In the genomic region with DNA sequence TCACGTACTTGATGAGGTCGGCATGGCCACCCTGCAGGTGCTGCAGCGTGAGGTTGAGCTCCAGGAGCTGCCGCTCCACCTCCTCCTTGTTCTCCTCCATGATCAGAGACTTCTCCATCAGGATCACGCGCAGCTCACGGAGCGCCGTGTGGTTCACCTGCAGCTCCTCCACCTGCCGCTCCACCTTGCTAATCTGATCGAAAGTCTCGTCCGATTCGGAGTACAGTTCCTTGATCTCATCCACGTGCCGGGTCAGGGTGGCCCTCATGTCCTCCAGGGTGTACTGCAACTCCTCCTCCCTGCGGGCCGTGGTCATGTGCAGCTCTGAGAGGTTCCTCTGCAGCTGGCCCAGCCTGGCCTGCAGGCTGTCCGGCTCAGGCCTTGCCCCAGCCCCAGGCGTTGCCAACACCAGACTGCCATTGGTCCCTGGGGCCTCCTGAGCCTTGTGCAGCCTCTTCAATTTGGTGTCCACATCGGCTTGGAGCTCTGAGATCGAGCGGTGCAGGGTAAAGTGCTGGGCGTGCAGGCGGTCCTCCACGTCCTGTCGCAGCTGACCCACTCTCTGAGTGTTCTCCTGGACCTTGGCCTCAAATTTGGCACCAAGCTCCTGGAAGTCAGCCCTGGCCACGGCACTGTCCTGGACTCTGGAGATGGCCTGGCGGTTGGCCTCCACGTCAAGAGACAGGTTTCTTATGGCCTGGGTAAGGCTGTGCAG, we compare ENCODE assay signal across 17 cellular contexts. TPM values are rescaled to one million over a fixed set of nuclear protein-coding genes. Genes with fewer than 3 reads are reported as not detected.
A peak's percentile ranks its signal among the peaks of the same experiment; 100 is the strongest.
DNase-seq lines count a peak whose midpoint lies in the region; ATAC-seq and TF ChIP-seq lines count a peak whose summit lies in the region.
"Had no signal": no experiment of that assay in that cellular context is flagged by ENCODE, and none has a peak within 500 bp of the region (broad histone marks: within the 10 kb centered on the region; RNA-seq: fewer than 3 reads in every experiment).

No MANE protein-coding gene starts in this region.

- peaks cover 5% of the 10 kb centered on the region for H3K4me1 Mint-ChIP-seq in chondrocyte (ENCODE audit: low read depth)
- H3K4me1 Mint-ChIP-seq in activated T-helper 2 cell treated with anti-CD3 and anti-CD28 coated beads, Interferon-gamma antibody, Interleukin-2, Interleukin-4, amounts not matched to agents 10 μg/mL and 5 μg/mL and 100 μg/mL, durations not matched to agents 14 hours and 24 hours and 36 hours (ENCODE audit: low read depth) = peaks cover 2% of the 10 kb centered on the region

- no peaks in the 10 kb centered on the region for H3K36me3 ChIP-seq in right lobe of liver
- peaks cover 0 to 5% (median 1%) of the 10 kb centered on the region in 4 donors for H3K36me3 ChIP-seq in stomach

- no peaks in the 10 kb centered on the region for H3K9me3 Mint-ChIP-seq in chondrocyte (ENCODE audit: low read depth)
- no peaks in the 10 kb centered on the region for H3K9me3 Mint-ChIP-seq in activated T-helper 2 cell treated with anti-CD3 and anti-CD28 coated beads, Interferon-gamma antibody, Interleukin-2, Interleukin-4, amounts not matched to agents 10 μg/mL and 5 μg/mL and 100 μg/mL, durations not matched to agents 14 hours and 24 hours and 36 hours

- peak; percentile 69 to 82 (median 80) for ATAC-seq in right lobe of liver
- ATAC-seq: Panc1 had no signal

- no peaks in the 10 kb centered on the region for H3K36me3 Mint-ChIP-seq in chondrocyte (ENCODE audit: low read depth)
- no peaks in the 10 kb centered on the region for H3K36me3 Mint-ChIP-seq in activated T-helper 2 cell treated with anti-CD3 and anti-CD28 coated beads, Interferon-gamma antibody, Interleukin-2, Interleukin-4, amounts not matched to agents 10 μg/mL and 5 μg/mL and 100 μg/mL, durations not matched to agents 14 hours and 24 hours and 36 hours (ENCODE audit: low read depth)

- TF ChIP-seq POLR2A in right lobe of liver (IDR thresholded peaks at IDR 0.05) (no peak), stomach (IDR thresholded peaks at IDR 0.05) (no peak)

- H3K4me3 ChIP-seq in right lobe of liver (peak overlapping the region in 1 of 3 donors; percentile 9), stomach (no peak overlapping the region)

- no peak for TF ChIP-seq CTCF in chondrocyte (IDR thresholded peaks at IDR 0.05)
- no peak for TF ChIP-seq CTCF in right lobe of liver (IDR thresholded peaks at IDR 0.05)
- no peak for TF ChIP-seq CTCF in stomach (IDR thresholded peaks at IDR 0.05)
- no peak for TF ChIP-seq CTCF in GM13976 (IDR thresholded peaks at IDR 0.05; ENCODE audit: borderline replicate concordance, control extremely low read depth, extremely low read depth, insufficient read depth, missing control alignments)

- in situ Hi-C loops in GM13976 (cut with MboI; ENCODE audit: low sequenced_read_pairs, unreplicated experiment) = no loop called here

- intact Hi-C loops in right lobe of liver (cut with DNase I) = no loop called here
- intact Hi-C loops in stomach (cut with DNase I; ENCODE audit: low total_unique reads) = no loop called here
- intact Hi-C loops in activated T-helper 2 cell treated with anti-CD3 and anti-CD28 coated beads, Interferon-gamma antibody, Interleukin-2, Interleukin-4, amounts not matched to agents 10 μg/mL and 5 μg/mL and 100 μg/mL, durations not matched to agents 14 hours and 24 hours and 36 hours (cut with micrococcal nuclease) = no loop called here

- peak; percentile 47 for DNase-seq in activated CD8-positive, alpha-beta memory T cell treated with anti-CD3 and anti-CD28 coated beads for 24 hours
- DNase-seq in activated CD8-positive, alpha-beta memory T cell treated with anti-CD3 and anti-CD28 coated beads, Interleukin-2, amount 50 U/mL, for 4 hours = no peak
- peak; percentile 80 for DNase-seq in chondrocyte (ENCODE audit: low spot score)
- DNase-seq in right lobe of liver = peak; percentile 76 to 93 (median 88)
- DNase-seq in stomach = peak; percentile 24
- no peak for DNase-seq in epidermal melanocyte (ENCODE audit: insufficient read length, low spot score)
- DNase-seq in activated T-helper 2 cell treated with anti-CD3 and anti-CD28 coated beads, Interferon-gamma antibody, Interleukin-2, Interleukin-4, amounts not matched to agents 10 μg/mL and 5 μg/mL and 100 μg/mL, durations not matched to agents 14 hours and 24 hours and 36 hours (ENCODE audit: low spot score) = no peak
- DNase-seq in GM13976 (ENCODE audit: low spot score) = no peak
- DNase-seq: C1 segment of cervical spinal cord, Karpas-422, MM.1S, NCI-H1105 treated with DMSO at 0.1 percent for 48 hours, NCI-H187, NCI-H82 had no signal

- no peaks in the 10 kb centered on the region for H3K27me3 ChIP-seq in right lobe of liver
- peaks cover 0 to 10% (median 0%) of the 10 kb centered on the region in 3 donors for H3K27me3 ChIP-seq in stomach

- H3K9me3 ChIP-seq in right lobe of liver (no peaks in the 10 kb centered on the region), stomach (no peaks in the 10 kb centered on the region)

- no peak for TF ChIP-seq EP300 in stomach (IDR thresholded peaks at IDR 0.05)

- peaks cover 7% of the 10 kb centered on the region for H3K27me3 Mint-ChIP-seq in chondrocyte (ENCODE audit: low read depth)
- H3K27me3 Mint-ChIP-seq in activated T-helper 2 cell treated with anti-CD3 and anti-CD28 coated beads, Interferon-gamma antibody, Interleukin-2, Interleukin-4, amounts not matched to agents 10 μg/mL and 5 μg/mL and 100 μg/mL, durations not matched to agents 14 hours and 24 hours and 36 hours (ENCODE audit: low read depth) = peaks cover 10% of the 10 kb centered on the region

- H3K27ac ChIP-seq in right lobe of liver (peak overlapping the region in 1 of 3 donors; percentile 26), stomach (no peak overlapping the region)

- peaks cover 0 to 25% (median 9%) of the 10 kb centered on the region in 4 donors for H3K4me1 ChIP-seq in right lobe of liver
- peaks cover 11 to 47% (median 31%) of the 10 kb centered on the region in 4 donors for H3K4me1 ChIP-seq in stomach

- H3K4me3 Mint-ChIP-seq in chondrocyte (ENCODE audit: unreplicated experiment) = no peak overlapping the region
- no peak overlapping the region for H3K4me3 Mint-ChIP-seq in activated T-helper 2 cell treated with anti-CD3 and anti-CD28 coated beads, Interferon-gamma antibody, Interleukin-2, Interleukin-4, amounts not matched to agents 10 μg/mL and 5 μg/mL and 100 μg/mL, durations not matched to agents 14 hours and 24 hours and 36 hours (ENCODE audit: low read depth)

- 71% methylated on average over 5 of the region's 30 CpGs for WGBS in right lobe of liver (ENCODE audit: insufficient coverage, low coverage, low lambda C conversion rate, missing lambda C conversion rate)
- WGBS in stomach, 5 donors = 93 to 97% (median 94%) methylated on average over 18 to 30 of the region's 30 CpGs

- no peak overlapping the region for H3K27ac Mint-ChIP-seq in chondrocyte (ENCODE audit: unreplicated experiment)
- H3K27ac Mint-ChIP-seq in activated T-helper 2 cell treated with anti-CD3 and anti-CD28 coated beads, Interferon-gamma antibody, Interleukin-2, Interleukin-4, amounts not matched to agents 10 μg/mL and 5 μg/mL and 100 μg/mL, durations not matched to agents 14 hours and 24 hours and 36 hours = no peak overlapping the region

RNA-seq across cellular contexts. Expression of gene MMRN2, which starts 13.9 kb away (rescaled TPM):
- total RNA-seq in chondrocyte (0.31 to 0.92 TPM (median 0.40 TPM) in 3 replicates), right lobe of liver (10 to 100 TPM in 3 of 6 experiments, 1 to 10 TPM in 3; 6.2 to 11.8 (median 9.1) TPM), stomach (10 to 100 TPM in 3 of 5 donors, 1 to 10 TPM in 2; 1.8 to 40.0 (median 12.9) TPM)
- 1 to 10 TPM in 2 of 3 donors, under 1 TPM in 1; 1.00 to 5.0 (median 3.1) TPM for polyA plus RNA-seq in stomach
- not detected in 2 replicates for total RNA-seq in activated T-helper 2 cell treated with anti-CD3 and anti-CD28 coated beads, Interferon-gamma antibody, Interleukin-2, Interleukin-4, amounts not matched to agents 10 μg/mL and 5 μg/mL and 100 μg/mL, durations not matched to agents 14 hours and 24 hours and 36 hours

RNA-seq across cellular contexts. Expression of gene SNCG, which starts 14.9 kb away (rescaled TPM):
- total RNA-seq in chondrocyte (1.2 to 2.2 TPM (median 1.5 TPM) in 3 replicates), right lobe of liver (10 to 100 TPM in 2 of 6 experiments, 1 to 10 TPM in 4; 1.1 to 21.2 (median 2.2) TPM), stomach (1 to 10 TPM in 4 of 5 donors, not detected in 1; 3.8 to 7.6 (median 5.6) TPM)
- 10 to 100 TPM; 10.9 to 59.6 (median 26.4) TPM for polyA plus RNA-seq in stomach
- total RNA-seq in activated T-helper 2 cell treated with anti-CD3 and anti-CD28 coated beads, Interferon-gamma antibody, Interleukin-2, Interleukin-4, amounts not matched to agents 10 μg/mL and 5 μg/mL and 100 μg/mL, durations not matched to agents 14 hours and 24 hours and 36 hours = not detected in 2 replicates

RNA-seq across cellular contexts. Expression of gene ADIRF, which starts 24.8 kb away (rescaled TPM):
- total RNA-seq in chondrocyte (0.54 to 0.65 TPM in 2 of 3 replicates, not detected in the other), right lobe of liver (10 to 100 TPM; 11.1 to 77.6 (median 28.6) TPM), stomach (10 to 100 TPM in 4 of 5 donors, 1 to 10 TPM in 1; 1.2 to 98.2 (median 28.6) TPM)
- polyA plus RNA-seq in stomach = 100 to 1,000 TPM in 2 of 3 donors, 10 to 100 TPM in 1; 96.4 to 249 (median 101) TPM
- not detected in 2 replicates for total RNA-seq in activated T-helper 2 cell treated with anti-CD3 and anti-CD28 coated beads, Interferon-gamma antibody, Interleukin-2, Interleukin-4, amounts not matched to agents 10 μg/mL and 5 μg/mL and 100 μg/mL, durations not matched to agents 14 hours and 24 hours and 36 hours
- total RNA-seq: H4, NCI-H460 had no signal

Comparison
In these comparisons a context has a peak if more than half of its experiments do, and no peak if none do; other contexts are left out.
1. DNase-seq: peak in activated CD8-positive, alpha-beta memory T cell treated with anti-CD3 and anti-CD28 coated beads for 24 hours (single experiment), chondrocyte (single experiment), right lobe of liver (3 of 3) and stomach (single experiment); none in activated CD8-positive, alpha-beta memory T cell treated with anti-CD3 and anti-CD28 coated beads, Interleukin-2, amount 50 U/mL, for 4 hours (single experiment), epidermal melanocyte (single experiment), activated T-helper 2 cell treated with anti-CD3 and anti-CD28 coated beads, Interferon-gamma antibody, Interleukin-2, Interleukin-4, amounts not matched to agents 10 μg/mL and 5 μg/mL and 100 μg/mL, durations not matched to agents 14 hours and 24 hours and 36 hours (single experiment) and GM13976 (single experiment).